In genomic region chr1:151251656-151252470, GRCh38 we compare ENCODE assay signal across 1 cellular context.
A peak's percentile ranks its signal among the peaks of the same experiment; 100 is the strongest.
TF ChIP-seq lines count a peak whose summit lies in the region.

No MANE protein-coding gene starts in this region.

TF ChIP-seq in K562, 482 proteins besides CTCF, POLR2A, EP300 and RAD21 (continued from another document and continues in another):
- TF ChIP-seq RERE (CRISPR knock-in tag; IDR thresholded peaks at IDR 0.05; ENCODE audit: borderline replicate concordance), result no peak
- TF ChIP-seq MLLT1 (IDR thresholded peaks at IDR 0.05), result peak in 1 of 2 experiments; percentile 85; a peak in 2 of 4 replicates
- no peak for TF ChIP-seq CREB5 (CRISPR knock-in tag; IDR thresholded peaks at IDR 0.05)
- no peak for TF ChIP-seq FOXP4 (CRISPR knock-in tag; IDR thresholded peaks at IDR 0.05; ENCODE audit: borderline replicate concordance)
- TF ChIP-seq HMBOX1 (IDR thresholded peaks at IDR 0.05), result peak; percentile 33; the same call in 1 of the 2 replicates
- TF ChIP-seq KAT2B (IDR thresholded peaks at IDR 0.05; ENCODE audit: low read depth, low read length), result no peak
- TF ChIP-seq LCOR (CRISPR knock-in tag; IDR thresholded peaks at IDR 0.05), result no peak
- peak; percentile 36; the same call in 1 of the 2 replicates for TF ChIP-seq DEAF1 (CRISPR knock-in tag; IDR thresholded peaks at IDR 0.05)
- peak; percentile 55; the same call in 1 of the 2 replicates for TF ChIP-seq ZNF384 (IDR thresholded peaks at IDR 0.05; ENCODE audit: low read depth, low read length)
- no peak for TF ChIP-seq ZBTB43 (CRISPR knock-in tag; IDR thresholded peaks at IDR 0.05)
- TF ChIP-seq SMC3 (conservative IDR thresholded peaks at IDR 0.05; ENCODE audit: insufficient read depth, low read depth, low read length), result peak; percentile 68
- no peak for TF ChIP-seq SP2 (IDR thresholded peaks at IDR 0.05; ENCODE audit: extremely low read depth, low read depth, low read length, poor library complexity, severe bottlenecking)
- TF ChIP-seq L3MBTL2 (IDR thresholded peaks at IDR 0.05), result 0 out of 2 replicates have a peak, but pooled peaks have one; percentile 13
- no peak for TF ChIP-seq HNRNPLL (IDR thresholded peaks at IDR 0.05; ENCODE audit: low read depth, low read length, poor library complexity, severe bottlenecking)
- no peak for TF ChIP-seq POLR2AphosphoS2 (IDR thresholded peaks at IDR 0.05; ENCODE audit: low read length)
- 0 out of 2 replicates have a peak, but pooled peaks have one; percentile 52 for TF ChIP-seq THRAP3 (IDR thresholded peaks at IDR 0.05; ENCODE audit: borderline replicate concordance)
- TF ChIP-seq PBX2 (CRISPR knock-in tag; IDR thresholded peaks at IDR 0.05; ENCODE audit: low read depth), result no peak
- TF ChIP-seq PBX2 (tag; conservative IDR thresholded peaks at IDR 0.05; ENCODE audit: low read depth), result 0 out of 2 replicates have a peak, but pooled peaks have one; percentile 43
- TF ChIP-seq CEBPB (tag; IDR thresholded peaks at IDR 0.05), result no peak
- TF ChIP-seq SRF (CRISPR knock-in tag; IDR thresholded peaks at IDR 0.05), result no peak
- TF ChIP-seq TARDBP (IDR thresholded peaks at IDR 0.05), result no peak
- no peak for TF ChIP-seq ZZZ3 (IDR thresholded peaks at IDR 0.05)
- TF ChIP-seq LARP7 (IDR thresholded peaks at IDR 0.05), result no peak
- no peak for TF ChIP-seq GATA2 (CRISPR knock-in tag; IDR thresholded peaks at IDR 0.05)
- no peak for TF ChIP-seq CREBBP (IDR thresholded peaks at IDR 0.05; ENCODE audit: low read depth, low read length)
- TF ChIP-seq PHTF2 (CRISPR knock-in tag; IDR thresholded peaks at IDR 0.05), result no peak
- TF ChIP-seq ARID3A (IDR thresholded peaks at IDR 0.05; ENCODE audit: borderline replicate concordance, low read depth, low read length), result peak; percentile 91
- TF ChIP-seq BRF1 (IDR thresholded peaks at IDR 0.05; ENCODE audit: borderline replicate concordance, extremely low read depth, insufficient read length), result no peak
- no peak for TF ChIP-seq ZBTB17 (CRISPR knock-in tag; IDR thresholded peaks at IDR 0.05)
- no peak for TF ChIP-seq ZNF212 (CRISPR knock-in tag; IDR thresholded peaks at IDR 0.05)
- peak; percentile 28; the same call in 1 of the 2 replicates for TF ChIP-seq ZBTB33 (CRISPR knock-in tag; IDR thresholded peaks at IDR 0.05)
- no peak for TF ChIP-seq TEAD2 (tag; IDR thresholded peaks at IDR 0.05)
- no peak for TF ChIP-seq SMAD4 (CRISPR knock-in tag; conservative IDR thresholded peaks at IDR 0.05)
- 0 out of 2 replicates have a peak, but pooled peaks have one; percentile 38 for TF ChIP-seq CREM (IDR thresholded peaks at IDR 0.05; ENCODE audit: low read depth)
- peak; percentile 2; the same call in 1 of the 2 replicates for TF ChIP-seq JUND (IDR thresholded peaks at IDR 0.05; ENCODE audit: borderline replicate concordance, low read depth, low read length)
- TF ChIP-seq JUND (tag; IDR thresholded peaks at IDR 0.05; ENCODE audit: borderline replicate concordance, low read depth, low read length), result no peak
